6 cellular contexts compared by ENCODE assay signal in the genomic region with DNA sequence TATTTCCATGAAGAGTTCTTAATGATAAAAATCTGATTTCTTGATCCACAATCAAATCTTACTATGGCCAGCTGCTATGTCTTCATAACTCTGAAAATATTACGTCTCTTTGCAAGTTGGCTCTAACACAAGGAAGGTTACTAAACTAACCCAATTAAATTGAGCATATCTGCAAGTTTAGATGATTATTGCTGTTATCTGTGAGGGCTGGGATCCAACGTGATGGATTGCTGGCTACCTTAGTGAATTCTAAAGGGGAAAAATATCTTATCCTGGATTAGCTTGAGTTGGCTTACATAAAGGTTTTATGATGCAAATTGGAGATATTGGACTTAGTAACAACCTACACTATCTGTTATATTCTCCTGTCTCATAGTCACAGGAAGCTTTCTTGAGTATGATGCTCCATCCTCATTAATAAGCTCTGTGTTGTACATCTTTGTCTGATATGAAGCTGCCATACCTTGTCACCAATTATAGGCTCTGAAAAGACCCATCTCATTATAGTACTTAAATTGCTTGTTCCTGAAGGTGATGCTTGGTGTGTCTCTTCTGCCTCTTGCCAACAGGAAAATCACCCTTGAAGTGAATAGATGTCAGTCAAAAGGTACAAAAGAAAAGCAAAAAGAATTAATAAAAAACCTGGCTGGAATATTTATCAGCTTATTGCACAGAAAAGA.
"Had no signal": no experiment of that assay in that cellular context is flagged by ENCODE, and none has a peak within 500 bp of the region (broad histone marks: within the 10 kb centered on the region; RNA-seq: fewer than 3 reads in every experiment).

No MANE protein-coding gene starts in this region.

- ATAC-seq: GM23338, HepG2 had no signal

- DNase-seq: H9, HCEC 1CT, KBM-7 had no signal

- H3K4me3 ChIP-seq: GM23338 had no signal

- H3K4me2 ChIP-seq: GM23338 had no signal

- H2AFZ ChIP-seq: GM23338 had no signal

- H3K27ac ChIP-seq: HL-60 had no signal
